ENCODE assay signal across 28 cellular contexts in the genomic region with DNA sequence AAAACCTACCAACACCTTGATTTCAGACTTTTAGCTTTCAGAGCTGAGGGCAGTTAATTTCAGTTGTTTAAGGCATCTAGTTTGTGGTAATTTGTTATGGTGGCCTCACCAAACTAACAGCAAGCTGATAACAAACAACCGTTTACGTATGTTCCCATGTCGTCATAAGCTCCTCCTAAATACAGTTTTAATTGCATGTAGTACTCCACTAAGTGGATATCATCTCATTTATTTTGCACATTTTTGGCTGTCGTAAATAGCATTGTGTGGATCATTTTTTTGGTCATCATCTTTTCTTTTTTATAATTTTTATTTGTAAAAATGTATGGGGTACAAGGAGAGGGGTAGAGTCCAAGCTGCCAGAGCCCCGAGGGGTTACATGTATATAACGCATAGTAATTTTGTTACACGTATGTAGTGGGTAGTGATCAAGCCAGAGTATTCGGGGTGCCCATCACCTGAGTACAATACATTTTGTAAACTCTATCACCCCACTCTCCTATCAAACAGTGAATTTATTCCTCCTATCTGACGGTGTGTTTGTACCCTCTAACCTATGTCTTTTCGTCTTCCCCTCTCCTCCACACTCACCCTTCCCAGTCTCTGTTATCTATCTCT.
"Had no signal": no experiment of that assay in that cellular context is flagged by ENCODE, and none has a peak within 500 bp of the region (broad histone marks: within the 10 kb centered on the region; RNA-seq: fewer than 3 reads in every experiment).

No MANE protein-coding gene starts in this region.

- H3K9me3 Mint-ChIP-seq: dendritic cell treated with granulocyte-macrophage colony-stimulating factor and Interleukin-4, amounts not matched to agents 40 ng/mL and 50 ng/mL, for 4 days had no signal

- H3K27ac Mint-ChIP-seq: dendritic cell treated with granulocyte-macrophage colony-stimulating factor and Interleukin-4, amounts not matched to agents 40 ng/mL and 50 ng/mL, for 4 days; effector memory CD8-positive, alpha-beta T cell; endodermal cell had no signal

- H3K27ac ChIP-seq: colonic mucosa, coronary artery, dorsolateral prefrontal cortex, epithelial cell of prostate, esophagus muscularis mucosa, esophagus squamous epithelium, foreskin keratinocyte, gastrocnemius medialis, gastroesophageal sphincter, heart left ventricle, heart right ventricle had no signal

- H3K9me3 ChIP-seq: colonic mucosa, esophagus squamous epithelium, gastrocnemius medialis had no signal

- H3K36me3 ChIP-seq: colonic mucosa, esophagus muscularis mucosa, esophagus squamous epithelium, gastrocnemius medialis, gastroesophageal sphincter, heart left ventricle, heart right ventricle had no signal

- H3K27me3 ChIP-seq: colonic mucosa, esophagus muscularis mucosa, esophagus squamous epithelium, foreskin keratinocyte, gastrocnemius medialis, gastroesophageal sphincter, heart left ventricle had no signal

- H3K4me1 ChIP-seq: colonic mucosa, esophagus muscularis mucosa, esophagus squamous epithelium, foreskin keratinocyte, gastrocnemius medialis, gastroesophageal sphincter, heart left ventricle, heart right ventricle had no signal

- H3K4me1 Mint-ChIP-seq: endodermal cell had no signal

- H3K4me3 ChIP-seq: colonic mucosa, coronary artery, dorsolateral prefrontal cortex, esophagus muscularis mucosa, esophagus squamous epithelium, gastrocnemius medialis, gastroesophageal sphincter, heart left ventricle, heart right ventricle had no signal

- H3K27me3 Mint-ChIP-seq: dendritic cell treated with granulocyte-macrophage colony-stimulating factor and Interleukin-4, amounts not matched to agents 40 ng/mL and 50 ng/mL, for 4 days had no signal

- FAIRE-seq: colon, endometrium, endothelial cell of umbilical vein, frontal cortex had no signal

- H3K4me3 Mint-ChIP-seq: dendritic cell treated with granulocyte-macrophage colony-stimulating factor and Interleukin-4, amounts not matched to agents 40 ng/mL and 50 ng/mL, for 4 days; effector memory CD8-positive, alpha-beta T cell; endodermal cell had no signal

- DNase-seq: colonic mucosa; cortex of kidney; dermis blood vessel endothelial cell; dorsolateral prefrontal cortex; effector CD4-positive, alpha-beta T cell; effector CD8-positive, alpha-beta T cell; effector memory CD4-positive, alpha-beta T cell; effector memory CD8-positive, alpha-beta T cell; endodermal cell; erythroblast; esophagus squamous epithelium; foreskin fibroblast; foreskin keratinocyte; foreskin melanocyte; gastrocnemius medialis; glutamatergic neuron; heart left ventricle; heart right ventricle had no signal

- ATAC-seq: effector memory CD8-positive, alpha-beta T cell; esophagus mucosa; foreskin keratinocyte; gastrocnemius medialis; gastroesophageal sphincter; heart left ventricle; heart right ventricle had no signal
